Comparison of ENCODE assay signal across 23 cellular contexts in genomic region chr10:117300671-117301070, GRCh38.
"Had no signal": no experiment of that assay in that cellular context is flagged by ENCODE, and none has a peak within 500 bp of the region (broad histone marks: within the 10 kb centered on the region; RNA-seq: fewer than 3 reads in every experiment).

No MANE protein-coding gene starts in this region.

- H3K27ac ChIP-seq: stomach, suprapubic skin, testis, thoracic aorta, thyroid gland, tibial artery, tibial nerve, transverse colon, upper lobe of left lung, upper lobe of right lung, uterus, vagina had no signal

- H3K9me3 ChIP-seq: suprapubic skin, testis, thoracic aorta, thyroid gland, transverse colon, upper lobe of left lung, upper lobe of right lung, vagina had no signal

- H3K27me3 ChIP-seq: stomach, suprapubic skin, testis, thyroid gland, tibial artery, tibial nerve, transverse colon, upper lobe of left lung, upper lobe of right lung, uterus, vagina had no signal

- DNase-seq: stimulated activated CD4-positive, alpha-beta T cell treated with anti-CD3 and anti-CD28 coated beads, Interleukin-2, amount 100 ng/mL, for 48 hours; stimulated activated CD4-positive, alpha-beta T cell treated with anti-CD3 and anti-CD28 coated beads, Interleukin-4, amount 100 ng/mL, for 1 hour; stimulated activated CD4-positive, alpha-beta T cell treated with anti-CD3 and anti-CD28 coated beads, Interleukin-4, amount 100 ng/mL, for 24 hours; stimulated activated CD4-positive, alpha-beta T cell treated with anti-CD3 and anti-CD28 coated beads, Interleukin-4, amount 100 ng/mL, for 4 hours; stimulated activated CD8-positive, alpha-beta memory T cell treated with anti-CD3 and anti-CD28 coated beads, Interleukin-4, amount 100 ng/mL, for 48 hours; stimulated activated naive B cell treated with anti-CD40 and anti-IgM and Interleukin-4, amounts not matched to agents 10 μg/mL and 1 μg/mL and 100 μg/mL, for 72 hours; stimulated activated naive CD4-positive, alpha-beta T cell; stimulated activated naive CD4-positive, alpha-beta T cell treated with Interleukin-2 at 50 U/mL for 16 hours; stimulated activated naive CD8-positive, alpha-beta T cell treated with anti-CD3 and anti-CD28 coated beads, Interleukin-15, amount 100 ng/mL, for 72 hours; stimulated activated naive CD8-positive, alpha-beta T cell treated with anti-CD3 and anti-CD28 coated beads, Interleukin-15, Interleukin-2, amounts not matched to agents 100 U/mL and 50 U/mL, for 24 hours; stomach; substantia nigra; testis; thyroid gland; tibial artery; transverse colon; upper lobe of left lung; upper lobe of right lung; uterus had no signal

- H3K4me1 ChIP-seq: stomach, suprapubic skin, testis, thyroid gland, tibial artery, tibial nerve, transverse colon, upper lobe of left lung, upper lobe of right lung, uterus, vagina had no signal

- H3K36me3 ChIP-seq: suprapubic skin, thoracic aorta, thyroid gland, tibial artery, transverse colon, upper lobe of left lung, upper lobe of right lung, uterus, vagina had no signal

- H3K4me3 ChIP-seq: stomach, suprapubic skin, testis, thoracic aorta, thyroid gland, tibial artery, tibial nerve, transverse colon, upper lobe of left lung, upper lobe of right lung, uterus, vagina had no signal
